Comparison of ENCODE assay signal across 20 cellular contexts in the genomic region with DNA sequence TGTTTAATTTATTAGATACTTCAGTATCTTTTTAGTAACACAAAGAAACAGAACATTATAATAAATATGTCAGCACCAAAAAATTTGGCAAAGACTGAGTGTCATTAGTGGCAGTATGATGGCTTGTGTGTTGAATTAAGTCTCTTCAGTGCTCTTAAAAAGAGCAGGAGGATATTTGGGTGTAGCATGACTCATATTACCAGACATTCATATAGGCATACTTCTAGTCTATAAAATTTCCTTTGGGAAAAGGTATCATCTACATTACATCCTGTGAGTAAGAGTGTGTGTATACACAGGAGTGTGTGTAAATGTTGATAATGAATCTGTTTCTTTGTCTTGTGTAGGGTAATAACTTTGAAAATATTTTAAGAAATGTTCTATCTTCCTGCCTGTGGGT.
A peak's percentile ranks its signal among the peaks of the same experiment; 100 is the strongest.
DNase-seq lines count a peak whose midpoint lies in the region; ATAC-seq and TF ChIP-seq lines count a peak whose summit lies in the region.
"Had no signal": no experiment of that assay in that cellular context is flagged by ENCODE, and none has a peak within 500 bp of the region (broad histone marks: within the 10 kb centered on the region; RNA-seq: fewer than 3 reads in every experiment).

No MANE protein-coding gene starts in this region.

- DNase-seq in COLO829 (ENCODE audit: low spot score) = peak; percentile 35
- DNase-seq in GM04504 (ENCODE audit: low read depth) = peak; percentile 23
- DNase-seq in NCI-H69 (lab: John Stamatoyannopoulos, UW) = peak; percentile 49
- peak; percentile 2 to 64 for DNase-seq in fibroblast of lung (ENCODE audit: low read depth in 2 of 2)
- no peak for DNase-seq in dorsolateral prefrontal cortex
- DNase-seq in epidermal melanocyte (ENCODE audit: insufficient read length, low spot score) = no peak
- DNase-seq in iPS-NIHi7 (ENCODE audit: extremely low spot score) = no peak
- DNase-seq: activated B cell treated with CpG ODN at 0.5 μM for 24 hours; activated CD8-positive, alpha-beta memory T cell treated with anti-CD3 and anti-CD28 coated beads for 24 hours; activated naive CD8-positive, alpha-beta T cell treated with anti-CD3 and anti-CD28 coated beads, Interleukin-2, amount 50 U/mL, for 24 hours; BE2C; caudate nucleus; effector memory CD8-positive, alpha-beta T cell; naive thymus-derived CD8-positive, alpha-beta T cell; NCI-H1694; transverse colon had no signal

- intact Hi-C loops in dorsolateral prefrontal cortex (cut with DNase I) = no loop called here

- ATAC-seq in GM21619 (IDR thresholded peaks at IDR 0.05; ENCODE audit: unreplicated experiment) = no peak
- ATAC-seq: activated naive CD8-positive, alpha-beta T cell treated with anti-CD3 and anti-CD28 coated beads, Interleukin-2, amount 50 U/mL, for 24 hours; effector memory CD8-positive, alpha-beta T cell; naive thymus-derived CD8-positive, alpha-beta T cell; stimulated activated effector memory CD8-positive, alpha-beta T cell treated with anti-CD3 and anti-CD28 coated beads, Interleukin-12 subunit alpha, Interleukin-12 subunit beta, amount 100 ng/mL, for 72 hours had no signal

- no peaks in the 10 kb centered on the region for H4K20me1 ChIP-seq in fibroblast of lung (ENCODE audit: control insufficient read depth, extremely low read depth, insufficient read depth, low read length)

- H3K9me3 ChIP-seq in fibroblast of lung (ENCODE audit: control insufficient read depth, insufficient read depth, low read depth, low read length) = no peaks in the 10 kb centered on the region
- H3K9me3 ChIP-seq: BE2C, transverse colon had no signal

- H3K4me3 ChIP-seq in fibroblast of lung (replicated peaks in 1 of 4; ENCODE audit: control extremely low read depth in 1 of 4, insufficient read depth in 1 of 4, low read depth in 3 of 4, low read length in 4 of 4) = no peak overlapping the region
- no peak overlapping the region for H3K4me3 ChIP-seq in dorsolateral prefrontal cortex
- H3K4me3 ChIP-seq: lung, transverse colon had no signal

- H3K27ac ChIP-seq in fibroblast of lung (ENCODE audit: insufficient read depth, low read length) = no peak overlapping the region
- H3K27ac ChIP-seq in dorsolateral prefrontal cortex = no peak overlapping the region
- H3K27ac ChIP-seq: HL-60, transverse colon had no signal

- H3K27me3 ChIP-seq in fibroblast of lung (ENCODE audit: control insufficient read depth, insufficient read depth, low read length) (no peaks in the 10 kb centered on the region), dorsolateral prefrontal cortex (peaks cover 0 to 60% (median 10%) of the 10 kb centered on the region in 45 donors)
- H3K27me3 ChIP-seq: BE2C, transverse colon had no signal

- H2AFZ ChIP-seq in fibroblast of lung (ENCODE audit: low read length) = no peak overlapping the region

- H3K9ac ChIP-seq in fibroblast of lung (ENCODE audit: insufficient read depth, low read length) = no peak overlapping the region

- no peaks in the 10 kb centered on the region for H3K4me1 ChIP-seq in fibroblast of lung (ENCODE audit: control insufficient read depth, extremely low read depth, insufficient read depth, low read length)
- H3K4me1 ChIP-seq: BE2C, transverse colon had no signal

- no peak for TF ChIP-seq CTCF in fibroblast of lung (conservative IDR thresholded peaks at IDR 0.05 in 1 of 2, IDR thresholded peaks at IDR 0.05 in 1 of 2; ENCODE audit: low read depth in 1 of 2, low read length in 2 of 2)
- no peak for TF ChIP-seq CTCF in dorsolateral prefrontal cortex (IDR thresholded peaks at IDR 0.05 in 54 of 56, conservative IDR thresholded peaks at IDR 0.05 in 2 of 56; ENCODE audit: low read depth in 1 of 56, partially characterized antibody in 56 of 56)

- H3K36me3 ChIP-seq in fibroblast of lung (ENCODE audit: control insufficient read depth, insufficient read depth, low read length) = no peaks in the 10 kb centered on the region
- H3K36me3 ChIP-seq: BE2C, transverse colon had no signal

- H3K79me2 ChIP-seq in fibroblast of lung (ENCODE audit: control insufficient read depth, insufficient read depth, low read length) = no peaks in the 10 kb centered on the region

- H3K4me2 ChIP-seq in fibroblast of lung (ENCODE audit: extremely low read depth, insufficient read depth, low read length) = no peak overlapping the region

Comparison
In these comparisons a context has a peak if more than half of its experiments do, and no peak if none do; other contexts are left out.
1. DNase-seq: peak in COLO829 (single experiment), GM04504 (single experiment), NCI-H69 (single experiment) and fibroblast of lung (2 of 2); none in dorsolateral prefrontal cortex (0 of 10), epidermal melanocyte (single experiment) and iPS-NIHi7 (single experiment).